In genomic region chrX:2707334-2707760, GRCh38 we compare ENCODE assay signal across 8 cellular contexts. TPM values are rescaled to one million over a fixed set of nuclear protein-coding genes. Genes with fewer than 3 reads are reported as not detected.
DNase-seq lines count a peak whose midpoint lies in the region; ATAC-seq and TF ChIP-seq lines count a peak whose summit lies in the region.

No MANE protein-coding gene starts in this region.

- H3K4me1 ChIP-seq in GM23338 (ENCODE audit: insufficient read depth), result peaks cover 34% of the 10 kb centered on the region; the same call in 1 of the 2 replicates
- peaks cover 56% of the 10 kb centered on the region for H3K4me1 ChIP-seq in right cardiac atrium (ENCODE audit: control insufficient read depth, insufficient read depth, low read length)
- peaks cover 46 to 100% (median 88%) of the 10 kb centered on the region in 6 donors for H3K4me1 ChIP-seq in spleen

- ATAC-seq in GM23338 (peak; percentile 70), right cardiac atrium (peak; percentile 18 to 23)

- TF ChIP-seq CTCF in GM23338 (conservative IDR thresholded peaks at IDR 0.05; ENCODE audit: low read depth in 2 of 2) (no peak), spleen (IDR thresholded peaks at IDR 0.05 in 8 of 11, conservative IDR thresholded peaks at IDR 0.05 in 3 of 11) (no peak)

- H3K9me2 ChIP-seq in GM23338 (ENCODE audit: insufficient read depth), result no peaks in the 10 kb centered on the region

- peak overlapping the region; percentile 81 for H3K27ac ChIP-seq in GM23338 (ENCODE audit: low read depth)
- H3K27ac ChIP-seq in right cardiac atrium (ENCODE audit: low read length), result peak overlapping the region; percentile 79
- peak overlapping the region in 7 of 8 donors; percentile 48 to 80 (median 70) for H3K27ac ChIP-seq in spleen

- H3K4me2 ChIP-seq in GM23338, result 0 out of 2 replicates have a peak overlapping the region, but pooled peaks have one; percentile 63

- H3K4me3 Mint-ChIP-seq in GM23338, result 0 out of 3 replicates have a peak overlapping the region, but pooled peaks have one; percentile 14
- H3K4me3 Mint-ChIP-seq in activated naive CD4-positive, alpha-beta T cell treated with anti-CD3 and anti-CD28 coated beads, Interleukin-2, amount 10 ng/mL, durations not matched to agents 7 days and 5 days, result peak overlapping the region; percentile 26

- peaks cover 49% of the 10 kb centered on the region for H3K4me1 Mint-ChIP-seq in GM23338
- H3K4me1 Mint-ChIP-seq in activated naive CD4-positive, alpha-beta T cell treated with anti-CD3 and anti-CD28 coated beads, Interleukin-2, amount 10 ng/mL, durations not matched to agents 7 days and 5 days, result peaks cover 87% of the 10 kb centered on the region

- 15% methylated on average over 12 of the region's 12 CpGs for WGBS in right cardiac atrium
- WGBS in spleen, 5 donors, result 1 to 13% (median 4%) methylated on average over 10 to 12 of the region's 12 CpGs

- CTCF ChIA-PET in activated naive CD4-positive, alpha-beta T cell treated with anti-CD3 and anti-CD28 coated beads, Interleukin-2, amount 10 ng/mL, durations not matched to agents 7 days and 5 days (lab: Charles Lee), result no interaction called here

- H3K27ac Mint-ChIP-seq in GM23338, result peak overlapping the region; percentile 79; the same call in 1 of the 2 replicates
- H3K27ac Mint-ChIP-seq in activated naive CD4-positive, alpha-beta T cell treated with anti-CD3 and anti-CD28 coated beads, Interleukin-2, amount 10 ng/mL, durations not matched to agents 7 days and 5 days, result peak overlapping the region; percentile 84

- H3K36me3 ChIP-seq in GM23338 (ENCODE audit: insufficient read depth) (no peaks in the 10 kb centered on the region), spleen (peaks cover 0 to 15% (median 0%) of the 10 kb centered on the region in 6 donors)

- peaks cover 10% of the 10 kb centered on the region for H3K27me3 Mint-ChIP-seq in GM23338 (ENCODE audit: insufficient read depth, low read depth, poor library complexity)
- no peaks in the 10 kb centered on the region for H3K27me3 Mint-ChIP-seq in activated naive CD4-positive, alpha-beta T cell treated with anti-CD3 and anti-CD28 coated beads, Interleukin-2, amount 10 ng/mL, durations not matched to agents 7 days and 5 days

- no peaks in the 10 kb centered on the region for H3K9me3 ChIP-seq in right cardiac atrium (ENCODE audit: control insufficient read depth, low read length)
- no peaks in the 10 kb centered on the region for H3K9me3 ChIP-seq in spleen

- H3K4me3 ChIP-seq in GM23338 (no peak overlapping the region), right cardiac atrium (ENCODE audit: low read length) (no peak overlapping the region), spleen (peak overlapping the region in 2 of 8 donors; percentile 11 to 28)

- H3K27me3 ChIP-seq in GM23338 (ENCODE audit: insufficient read depth) (no peaks in the 10 kb centered on the region), right cardiac atrium (ENCODE audit: control insufficient read depth, insufficient read depth) (no peaks in the 10 kb centered on the region), spleen (replicated peaks in 1 of 7) (no peaks in the 10 kb centered on the region)

- H3K9me3 Mint-ChIP-seq in GM23338, result no peaks in the 10 kb centered on the region
- H3K9me3 Mint-ChIP-seq in activated naive CD4-positive, alpha-beta T cell treated with anti-CD3 and anti-CD28 coated beads, Interleukin-2, amount 10 ng/mL, durations not matched to agents 7 days and 5 days, result no peaks in the 10 kb centered on the region

- no peaks in the 10 kb centered on the region for H3K36me3 Mint-ChIP-seq in GM23338 (ENCODE audit: low read depth)
- H3K36me3 Mint-ChIP-seq in activated naive CD4-positive, alpha-beta T cell treated with anti-CD3 and anti-CD28 coated beads, Interleukin-2, amount 10 ng/mL, durations not matched to agents 7 days and 5 days, result peaks cover 53% of the 10 kb centered on the region

- H3K79me2 ChIP-seq in GM23338 (replicated peaks; ENCODE audit: insufficient read depth), result peaks cover 2% of the 10 kb centered on the region; the same call in 1 of the 2 replicates

- H2AFZ ChIP-seq in GM23338, result no peak overlapping the region

- peaks cover 15% of the 10 kb centered on the region for H3F3A ChIP-seq in GM23338 (replicated peaks; ENCODE audit: low read depth)

- no peaks in the 10 kb centered on the region for H4K20me1 ChIP-seq in GM23338 (replicated peaks; ENCODE audit: insufficient read depth)

- no peak for TF ChIP-seq POLR2A in spleen (IDR thresholded peaks at IDR 0.05)

- DNase-seq in ELF-1 (ENCODE audit: low read depth, low spot score), result peak; percentile 90
- DNase-seq in GM23338 (ENCODE audit: low spot score), result peak; percentile 72
- peak; percentile 67 for DNase-seq in LoVo (ENCODE audit: low spot score)
- DNase-seq in activated naive CD4-positive, alpha-beta T cell treated with anti-CD3 and anti-CD28 coated beads, Interleukin-2, amount 10 ng/mL, durations not matched to agents 7 days and 5 days, result peak; percentile 63
- DNase-seq in right cardiac atrium, result peak in 2 of 3 donors; percentile 40 to 64
- DNase-seq in spleen, result peak; percentile 87
- DNase-seq in DMS153 treated with DMSO at 0.1 percent for 48 hours (lab: John Stamatoyannopoulos, UW; ENCODE audit: unreplicated experiment), result no peak
- no peak for DNase-seq in SHP77 (lab: John Stamatoyannopoulos, UW)

- intact Hi-C loops in right cardiac atrium (cut with DNase I) (no loop called here), spleen (cut with DNase I; ENCODE audit: low total_unique reads) (no loop called here)

TF ChIP-seq in GM23338, 12 proteins besides CTCF, POLR2A, EP300 and RAD21 (continues in another document):
- TF ChIP-seq ZNF114 (CRISPR knock-in tag; IDR thresholded peaks at IDR 0.05), result no peak
- TF ChIP-seq ZNF462 (CRISPR knock-in tag; IDR thresholded peaks at IDR 0.05), result no peak
- TF ChIP-seq STAT1 (IDR thresholded peaks at IDR 0.05; ENCODE audit: unreplicated experiment), result no peak

RNA-seq across cellular contexts. Expression of gene CD99, which starts 16.3 kb away (rescaled TPM):
- total RNA-seq in GM23338 (2014; rRNA removed; shearing (Covaris generic)), result 28.5 and 34.5 TPM in 2 replicates
- 43.1 and 43.7 TPM in 2 replicates for polyA plus RNA-seq in GM23338 (2016; fragmentation: Nextera tagmentation; extraction: Ambion mirVana)
- 100 to 1,000 TPM; 230 to 368 (median 290) TPM for total RNA-seq in right cardiac atrium
- 387 TPM for polyA plus RNA-seq in right cardiac atrium
- 100 to 1,000 TPM; 109 to 316 (median 180) TPM for total RNA-seq in spleen
- polyA plus RNA-seq in spleen, result 100 to 1,000 TPM; 101 to 219 (median 189) TPM

RNA-seq across cellular contexts. Expression of gene XG, which starts 44.5 kb away (rescaled TPM):
- 0.28 and 0.97 TPM in 2 replicates for total RNA-seq in GM23338 (2014; rRNA removed; shearing (Covaris generic))
- polyA plus RNA-seq in GM23338 (2016; fragmentation: Nextera tagmentation; extraction: Ambion mirVana), result 0.40 and 0.60 TPM in 2 replicates
- total RNA-seq in right cardiac atrium, result 1 to 10 TPM in 3 of 4 donors, under 1 TPM in 1; 0.79 to 1.6 (median 1.0) TPM
- 0.43 TPM for polyA plus RNA-seq in right cardiac atrium
- under 1 TPM in 3 of 7 donors, not detected in 4; 0.19 to 0.87 (median 0.32) TPM for total RNA-seq in spleen
- polyA plus RNA-seq in spleen, result under 1 TPM; 0.03 to 0.22 (median 0.15) TPM

Comparison
In these comparisons a context has a peak if more than half of its experiments do, and no peak if none do; other contexts are left out.
1. DNase-seq: peak in ELF-1 (single experiment), GM23338 (single experiment), LoVo (single experiment), activated naive CD4-positive, alpha-beta T cell treated with anti-CD3 and anti-CD28 coated beads, Interleukin-2, amount 10 ng/mL, durations not matched to agents 7 days and 5 days (single experiment), right cardiac atrium (2 of 3) and spleen (single experiment); none in DMS153 treated with DMSO at 0.1 percent for 48 hours (single experiment) and SHP77 (0 of 2).
2. Peak in every context shown above with its lines, with median percentiles within 50 percentile points of each other: H3K27ac ChIP-seq.